ENCODE assay signal across 29 cellular contexts in the genomic region with DNA sequence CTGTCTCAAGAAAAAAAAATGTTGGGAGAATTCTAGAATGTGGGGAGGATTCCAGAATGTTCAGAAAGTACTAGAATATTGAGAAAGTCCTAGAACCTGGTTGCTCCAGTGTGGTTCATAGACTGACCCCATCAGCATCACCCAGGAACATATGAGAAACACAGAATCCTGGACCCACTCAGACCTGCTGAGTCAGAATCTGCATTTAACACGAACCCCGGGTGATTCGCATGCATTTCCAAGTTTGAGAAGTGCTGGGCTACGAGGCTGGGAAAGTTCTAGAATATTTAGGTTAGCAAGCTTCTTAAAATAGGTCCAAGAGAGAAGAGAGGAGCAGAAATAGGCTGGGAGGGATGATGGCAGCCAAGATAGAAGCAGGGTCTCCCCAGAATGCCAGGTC. TPM values are rescaled to one million over a fixed set of nuclear protein-coding genes. Genes with fewer than 3 reads are reported as not detected.
A peak's percentile ranks its signal among the peaks of the same experiment; 100 is the strongest.
DNase-seq lines count a peak whose midpoint lies in the region; ATAC-seq, FAIRE-seq and TF ChIP-seq lines count a peak whose summit lies in the region.
"Had no signal": no experiment of that assay in that cellular context is flagged by ENCODE, and none has a peak within 500 bp of the region (broad histone marks: within the 10 kb centered on the region; RNA-seq: fewer than 3 reads in every experiment).

No MANE protein-coding gene starts in this region.

- H3K4me3 Mint-ChIP-seq in astrocyte (ENCODE audit: unreplicated experiment) (no peak overlapping the region), type B pancreatic cell (no peak overlapping the region)
- no peak overlapping the region for H3K4me3 Mint-ChIP-seq in naive thymus-derived CD8-positive, alpha-beta T cell
- H3K4me3 Mint-ChIP-seq: CD8-positive, alpha-beta T cell had no signal

- no peaks in the 10 kb centered on the region for H4K20me1 ChIP-seq in astrocyte (ENCODE audit: insufficient read depth, low read length)

- ATAC-seq in left cardiac atrium (no peak), Right ventricle myocardium superior (ENCODE audit: poor library complexity) (no peak), GM21367 (IDR thresholded peaks at IDR 0.05; ENCODE audit: unreplicated experiment) (no peak)
- no peak for ATAC-seq in naive thymus-derived CD8-positive, alpha-beta T cell
- ATAC-seq: A549; CD8-positive, alpha-beta T cell had no signal

- H3K79me2 ChIP-seq in astrocyte (ENCODE audit: insufficient read depth, low read length), result no peaks in the 10 kb centered on the region

- H3K36me3 Mint-ChIP-seq in astrocyte (ENCODE audit: low read depth, unreplicated experiment) (peaks cover 2% of the 10 kb centered on the region), type B pancreatic cell (peaks cover 4% of the 10 kb centered on the region)
- peaks cover 0 to under 1% (median 0%) of the 10 kb centered on the region in 3 donors for H3K36me3 Mint-ChIP-seq in naive thymus-derived CD8-positive, alpha-beta T cell
- H3K36me3 Mint-ChIP-seq: CD8-positive, alpha-beta T cell had no signal

- no peak overlapping the region for H3K4me3 ChIP-seq in astrocyte (ENCODE audit: insufficient read depth, low read depth, low read length)
- H3K4me3 ChIP-seq: A549 had no signal

- no peak overlapping the region for H3K4me2 ChIP-seq in astrocyte (ENCODE audit: low read length)
- H3K4me2 ChIP-seq: A549 had no signal

- H3K27ac Mint-ChIP-seq in astrocyte (ENCODE audit: unreplicated experiment) (peak overlapping the region; percentile 85), type B pancreatic cell (peak overlapping the region; percentile 55)
- peak overlapping the region in 6 of 10 donors; percentile 16 to 81 (median 65) for H3K27ac Mint-ChIP-seq in naive thymus-derived CD8-positive, alpha-beta T cell

- H3K4me1 Mint-ChIP-seq in astrocyte (ENCODE audit: low read depth, unreplicated experiment) (peaks cover 15% of the 10 kb centered on the region), type B pancreatic cell (ENCODE audit: unreplicated experiment) (peaks cover 25% of the 10 kb centered on the region)
- peaks cover 37 to 60% (median 48%) of the 10 kb centered on the region in 4 donors for H3K4me1 Mint-ChIP-seq in naive thymus-derived CD8-positive, alpha-beta T cell

- peak; percentile 6 for DNase-seq in left cardiac atrium
- DNase-seq in Right ventricle myocardium superior, result no peak
- no peak for DNase-seq in astrocyte (ENCODE audit: low read depth)
- DNase-seq in naive thymus-derived CD8-positive, alpha-beta T cell, result no peak
- no peak for DNase-seq in type B pancreatic cell (ENCODE audit: extremely low spot score, unreplicated experiment)
- no peak for DNase-seq in kidney tubule cell (ENCODE audit: low spot score)
- no peak for DNase-seq in HK-2 (ENCODE audit: unreplicated experiment)
- DNase-seq: C1 segment of cervical spinal cord, Caco-2, DMS79, GF-D8, GOT3, HCEC 1CT, Karpas-422, NCI-H1092, NCI-H1417 treated with DMSO at 0.1 percent for 48 hours, NCI-H1694 treated with DMSO at 0.1 percent for 48 hours, NCI-H2081, NCI-H226, NCI-H510A, NCI-H69, RPMI8226, SHP77 had no signal

- no peak for FAIRE-seq in astrocyte (lab: Jason Lieb, UNC)
- FAIRE-seq: A549, GM18507 had no signal

- TF ChIP-seq CTCF in astrocyte (IDR thresholded peaks at IDR 0.05; ENCODE audit: insufficient read depth, low read depth, low read length) (no peak), type B pancreatic cell (conservative IDR thresholded peaks at IDR 0.05) (no peak)

- H3K27me3 Mint-ChIP-seq in astrocyte (ENCODE audit: low read depth, unreplicated experiment), result peaks cover 25% of the 10 kb centered on the region
- no peaks in the 10 kb centered on the region for H3K27me3 Mint-ChIP-seq in naive thymus-derived CD8-positive, alpha-beta T cell
- peaks cover 8% of the 10 kb centered on the region for H3K27me3 Mint-ChIP-seq in type B pancreatic cell

- no peaks in the 10 kb centered on the region for H3K9me3 ChIP-seq in astrocyte (ENCODE audit: insufficient read depth, low read depth, low read length)
- H3K9me3 ChIP-seq: A549, Caco-2 had no signal

- H3K9me3 Mint-ChIP-seq in astrocyte (ENCODE audit: unreplicated experiment) (peaks cover 2% of the 10 kb centered on the region), type B pancreatic cell (no peaks in the 10 kb centered on the region)
- H3K9me3 Mint-ChIP-seq in naive thymus-derived CD8-positive, alpha-beta T cell, result no peaks in the 10 kb centered on the region
- H3K9me3 Mint-ChIP-seq: CD8-positive, alpha-beta T cell had no signal

- H3K9ac ChIP-seq in astrocyte (ENCODE audit: low read length), result no peak overlapping the region

- intact Hi-C loops in left cardiac atrium (cut with DNase I) (no loop called here), Right ventricle myocardium superior (cut with DNase I) (no loop called here)

- H2AFZ ChIP-seq in astrocyte (ENCODE audit: low read depth, low read length), result no peak overlapping the region

- peaks cover 10% of the 10 kb centered on the region for H3K4me1 ChIP-seq in astrocyte (ENCODE audit: insufficient read depth, low read length)

- POLR2A ChIA-PET in naive thymus-derived CD8-positive, alpha-beta T cell (lab: Charles Lee), result no interaction called here

- H3K27me3 ChIP-seq in astrocyte (ENCODE audit: insufficient read depth, low read length), result no peaks in the 10 kb centered on the region

- H3K36me3 ChIP-seq in astrocyte (ENCODE audit: insufficient read depth, low read length), result no peaks in the 10 kb centered on the region

- no peak overlapping the region for H3K27ac ChIP-seq in astrocyte (ENCODE audit: low read depth, low read length)
- H3K27ac ChIP-seq: HL-60 had no signal

RNA-seq across cellular contexts. Expression of a gene that starts 6.4 kb away (rescaled TPM):
- total RNA-seq in left cardiac atrium (1 to 10 TPM; 1.8 to 2.9 TPM), Right ventricle myocardium superior (1.5 TPM), astrocyte (6.0 and 8.4 TPM in 2 replicates), type B pancreatic cell (ENCODE audit: low replicate concordance) (23.2 and 26.2 TPM in 2 replicates)
- total RNA-seq in naive thymus-derived CD8-positive, alpha-beta T cell, result 10 to 100 TPM; 24.6 to 25.7 TPM
- 1 to 10 TPM in 2 of 3 donors, under 1 TPM in 1; 0.68 to 4.0 (median 1.7) TPM for polyA plus RNA-seq in naive thymus-derived CD8-positive, alpha-beta T cell

RNA-seq across cellular contexts. Expression of a gene that starts 30.6 kb away (rescaled TPM):
- total RNA-seq in left cardiac atrium (not detected), Right ventricle myocardium superior (not detected), astrocyte (0.07 TPM in 1 of 2 replicates, not detected in the other), type B pancreatic cell (ENCODE audit: low replicate concordance) (2.4 and 3.4 TPM in 2 replicates)
- 10 to 100 TPM; 13.5 to 13.7 TPM for total RNA-seq in naive thymus-derived CD8-positive, alpha-beta T cell
- 1 to 10 TPM; 2.9 to 7.3 (median 4.2) TPM for polyA plus RNA-seq in naive thymus-derived CD8-positive, alpha-beta T cell
- total RNA-seq: Caco-2, SK-MEL-5 had no signal
- polyA plus RNA-seq: A549 had no signal

RNA-seq across cellular contexts. Expression of a gene that starts 32.0 kb away (rescaled TPM):
- total RNA-seq in left cardiac atrium, result 1 to 10 TPM in 1 of 2 donors, under 1 TPM in 1; 0.34 to 2.0 TPM
- 0.75 TPM for total RNA-seq in Right ventricle myocardium superior
- total RNA-seq in astrocyte, result 1.3 and 1.6 TPM in 2 replicates
- 10 to 100 TPM; 31.1 to 34.2 TPM for total RNA-seq in naive thymus-derived CD8-positive, alpha-beta T cell
- 100 to 1,000 TPM in 1 of 3 donors, 10 to 100 TPM in 2; 74.9 to 113 (median 81.1) TPM for polyA plus RNA-seq in naive thymus-derived CD8-positive, alpha-beta T cell
- total RNA-seq in type B pancreatic cell (ENCODE audit: low replicate concordance), result 0.12 and 0.68 TPM in 2 replicates
- total RNA-seq: Caco-2, SK-MEL-5 had no signal

Comparison
In these comparisons a context has a peak if more than half of its experiments do, and no peak if none do; other contexts are left out.
1. RNA of a gene that starts 32.0 kb away (total RNA-seq): 31.1 to 34.2 TPM in naive thymus-derived CD8-positive, alpha-beta T cell; 0.34 to 2.0 TPM in left cardiac atrium, 1.3 to 1.6 TPM in astrocyte, 0.75 TPM in Right ventricle myocardium superior (single experiment) and 0.12 to 0.68 TPM in type B pancreatic cell; every median in the first group is over 10 times any median in the second.
2. Peak in every context shown above with its lines, with median percentiles within 50 percentile points of each other: H3K27ac Mint-ChIP-seq.